Comparison of ENCODE assay signal across 8 cellular contexts in genomic region chr13:95404141-95404882, GRCh38.
DNase-seq lines count a peak whose midpoint lies in the region; ATAC-seq and TF ChIP-seq lines count a peak whose summit lies in the region.

No MANE protein-coding gene starts in this region.

- H3K4me2 ChIP-seq in DND-41 (ENCODE audit: insufficient read depth, low read length) (peak overlapping the region; percentile 35; the same call in 1 of the 2 replicates), IMR-90 (ENCODE audit: low read depth, low read length) (peak overlapping the region; percentile 98)

- H3K4me3 Mint-ChIP-seq in natural killer cell treated with Interleukin-12 subunit alpha and Interleukin-12 subunit beta and Interleukin-15 and Interleukin-18, amount 100 ng/mL, for 72 hours, result peak overlapping the region; percentile 89

- no peaks in the 10 kb centered on the region for H3K9me3 ChIP-seq in DND-41 (ENCODE audit: insufficient read depth, low read length, severe bottlenecking)
- no peaks in the 10 kb centered on the region for H3K9me3 ChIP-seq in IMR-90 (ENCODE audit: control insufficient read depth, insufficient read depth, low read length)
- no peaks in the 10 kb centered on the region for H3K9me3 ChIP-seq in RWPE2 (ENCODE audit: severe bottlenecking)

- no peaks in the 10 kb centered on the region for H3K36me3 ChIP-seq in DND-41 (ENCODE audit: insufficient read depth, low read length)
- no peaks in the 10 kb centered on the region for H3K36me3 ChIP-seq in IMR-90 (ENCODE audit: control insufficient read depth, insufficient read depth, low read length)
- H3K36me3 ChIP-seq in RWPE2 (ENCODE audit: low read depth), result no peaks in the 10 kb centered on the region

- no TSS peak for BruUV-seq in IMR-90 (replicated peaks; lab: Mats Ljungman, UMichigan)

- no peak overlapping the region for H4K91ac ChIP-seq in IMR-90 (ENCODE audit: insufficient read depth, low read depth, low read length)

- H3K14ac ChIP-seq in IMR-90 (replicated peaks; ENCODE audit: low read depth, low read length), result peak overlapping the region; percentile 32

- TF ChIP-seq POLR2A in IMR-90 (IDR thresholded peaks at IDR 0.05; ENCODE audit: low read depth, low read length), result peak; percentile 50

- no peak overlapping the region; the same call in 1 of the 2 replicates for H4K5ac ChIP-seq in IMR-90 (ENCODE audit: low read depth, low read length)

- peak overlapping the region; percentile 55; the same call in 1 of the 2 replicates for H3K4ac ChIP-seq in IMR-90 (ENCODE audit: low read depth, low read length)

- DNase-seq in DND-41 (peak; percentile 68), IMR-90 (peak; percentile 73), RWPE2 (ENCODE audit: low spot score) (no peak), fibroblast of the conjunctiva (ENCODE audit: low read depth) (peak; percentile 72)
- DNase-seq in activated T-helper 9 cell treated with anti-CD3 and anti-CD28 coated beads, Interleukin-2, amount 50 U/mL, for 16 hours (ENCODE audit: low read depth), result peak; percentile 59
- DNase-seq in natural killer cell treated with Interleukin-12 subunit alpha and Interleukin-12 subunit beta and Interleukin-15 and Interleukin-18, amount 100 ng/mL, for 72 hours (ENCODE audit: low spot score), result peak; percentile 74
- peak; percentile 29 to 76 (median 62) for DNase-seq in stimulated activated naive CD4-positive, alpha-beta T cell (lab: John Stamatoyannopoulos, UW)

- no peaks in the 10 kb centered on the region for H3K79me2 ChIP-seq in DND-41 (ENCODE audit: insufficient read depth, low read length)

- H2BK20ac ChIP-seq in IMR-90 (ENCODE audit: low read depth, low read length), result peak overlapping the region; percentile 37; the same call in 1 of the 2 replicates

- H2BK5ac ChIP-seq in IMR-90 (ENCODE audit: low read depth, low read length, poor library complexity, severe bottlenecking), result no peak overlapping the region

- H3K27me3 ChIP-seq in DND-41 (ENCODE audit: insufficient read depth, low read length, poor library complexity) (no peaks in the 10 kb centered on the region), IMR-90 (ENCODE audit: control insufficient read depth, insufficient read depth, low read length) (no peaks in the 10 kb centered on the region; the same call in 1 of the 2 replicates), RWPE2 (ENCODE audit: insufficient read depth, poor library complexity, severe bottlenecking) (no peaks in the 10 kb centered on the region)

- H3K27me3 Mint-ChIP-seq in natural killer cell treated with Interleukin-12 subunit alpha and Interleukin-12 subunit beta and Interleukin-15 and Interleukin-18, amount 100 ng/mL, for 72 hours, result peaks cover 7 to 8% of the 10 kb centered on the region in 2 donors

- no peak overlapping the region for H3K27ac Mint-ChIP-seq in natural killer cell treated with Interleukin-12 subunit alpha and Interleukin-12 subunit beta and Interleukin-15 and Interleukin-18, amount 100 ng/mL, for 72 hours

- no peaks in the 10 kb centered on the region for H3K9me3 Mint-ChIP-seq in natural killer cell treated with Interleukin-12 subunit alpha and Interleukin-12 subunit beta and Interleukin-15 and Interleukin-18, amount 100 ng/mL, for 72 hours

- H3K79me1 ChIP-seq in IMR-90 (ENCODE audit: low read depth in 1 of 2, low read length in 2 of 2), result no peaks in the 10 kb centered on the region

- H3K4me1 ChIP-seq in DND-41 (ENCODE audit: insufficient read depth, low read length) (peaks cover 4% of the 10 kb centered on the region; the same call in 1 of the 2 replicates), IMR-90 (ENCODE audit: control insufficient read depth, insufficient read depth, low read length) (peaks cover 3% of the 10 kb centered on the region; the same call in 1 of the 2 replicates), RWPE2 (ENCODE audit: insufficient read depth, poor library complexity, severe bottlenecking) (no peaks in the 10 kb centered on the region)

- POLR2A ChIA-PET in IMR-90 (lab: Charles Lee; ENCODE audit: unreplicated experiment), result interaction anchor here (1.4 kb wide), 1 partner anchor 215 kb away, joined by 4 read pairs; no protein-coding TSS in a partner anchor

- peak overlapping the region in 1 of 2 experiments; percentile 47; a peak in 1 of 4 replicates for H4K8ac ChIP-seq in IMR-90 (ENCODE audit: low read depth in 2 of 2, low read length in 2 of 2)

- H3K23ac ChIP-seq in IMR-90 (ENCODE audit: low read depth, low read length), result 0 out of 2 replicates have a peak overlapping the region, but pooled peaks have one; percentile 32

- TF ChIP-seq RAD21 in IMR-90 (IDR thresholded peaks at IDR 0.05; ENCODE audit: low read length), result peak; percentile 98

- no peak overlapping the region; the same call in 1 of the 2 replicates for H3K18ac ChIP-seq in IMR-90 (ENCODE audit: low read depth, low read length)

- peak overlapping the region; percentile 91 for H2AK9ac ChIP-seq in IMR-90 (replicated peaks; ENCODE audit: low read depth, low read length, poor library complexity)

- no peak overlapping the region for H3K4me3 ChIP-seq in DND-41 (ENCODE audit: low read depth in 1 of 2, low read length in 2 of 2)
- peak overlapping the region; percentile 41 for H3K4me3 ChIP-seq in IMR-90 (ENCODE audit: insufficient read depth, low read depth, low read length)
- no peak overlapping the region for H3K4me3 ChIP-seq in RWPE2 (ENCODE audit: severe bottlenecking)

- no peak overlapping the region for H3K27ac ChIP-seq in DND-41 (ENCODE audit: low read length)
- no peak overlapping the region for H3K27ac ChIP-seq in IMR-90 (ENCODE audit: insufficient read depth, low read length)
- no peak overlapping the region for H3K27ac ChIP-seq in RWPE2 (ENCODE audit: poor library complexity, severe bottlenecking)

- no peaks in the 10 kb centered on the region for H3K36me3 Mint-ChIP-seq in natural killer cell treated with Interleukin-12 subunit alpha and Interleukin-12 subunit beta and Interleukin-15 and Interleukin-18, amount 100 ng/mL, for 72 hours

- H3K56ac ChIP-seq in IMR-90 (ENCODE audit: extremely low read depth, insufficient read depth, low read length), result no peak overlapping the region

- WGBS in IMR-90 (ENCODE audit: extremely low coverage in 2 of 2, insufficient read length in 1 of 2), 2 experiments, result 2% methylated on average over 15 of the region's 24 CpGs; no CpG with 5 or more reads in 1 of the 2 experiments

- in situ Hi-C loops in IMR-90 (cut with MboI; ENCODE audit: low sequenced_read_pairs), result loop anchor here (5.0 to 25.0 kb wide), 2 partner anchors 212 to 742 kb away; no protein-coding TSS in a partner anchor

- no peak overlapping the region for H2AK5ac ChIP-seq in IMR-90 (ENCODE audit: low read depth, low read length)

- H3K4me1 Mint-ChIP-seq in natural killer cell treated with Interleukin-12 subunit alpha and Interleukin-12 subunit beta and Interleukin-15 and Interleukin-18, amount 100 ng/mL, for 72 hours (ENCODE audit: low read depth in 2 of 2), result peaks cover 5 to 9% of the 10 kb centered on the region in 2 donors

- H2BK15ac ChIP-seq in IMR-90 (ENCODE audit: low read depth, low read length), result no peak overlapping the region

- no peaks in the 10 kb centered on the region for H3K9me1 ChIP-seq in IMR-90 (ENCODE audit: insufficient read depth, low read length)

- no peak overlapping the region for H3K9ac ChIP-seq in DND-41 (ENCODE audit: low read depth, low read length)
- no peak overlapping the region for H3K9ac ChIP-seq in IMR-90 (ENCODE audit: low read depth, low read length)

- H2BK120ac ChIP-seq in IMR-90 (ENCODE audit: low read depth, low read length), result peak overlapping the region; percentile 55; the same call in 1 of the 2 replicates

- TF ChIP-seq CTCF in DND-41 (IDR thresholded peaks at IDR 0.05; ENCODE audit: borderline replicate concordance, extremely low read depth, low read length, poor library complexity, severe bottlenecking), result peak; percentile 92
- peak; percentile 97 for TF ChIP-seq CTCF in IMR-90 (conservative IDR thresholded peaks at IDR 0.05; ENCODE audit: low read depth, low read length)
- peak; percentile 92 for TF ChIP-seq CTCF in RWPE2 (IDR thresholded peaks at IDR 0.05; ENCODE audit: poor library complexity, severe bottlenecking)

- ATAC-seq in DND-41 (ENCODE audit: insufficient read depth, low read depth), result peak; percentile 93
- peak; percentile 94 for ATAC-seq in GM21619 (IDR thresholded peaks at IDR 0.05; ENCODE audit: unreplicated experiment)
- ATAC-seq in IMR-90 (ENCODE audit: low read depth), result peak; percentile 86
- ATAC-seq in RWPE2 (ENCODE audit: low read depth), result peak; percentile 89
- ATAC-seq in natural killer cell treated with Interleukin-12 subunit alpha and Interleukin-12 subunit beta and Interleukin-15 and Interleukin-18, amount 100 ng/mL, for 72 hours, result peak; percentile 84 to 87

- no peaks in the 10 kb centered on the region for H4K20me1 ChIP-seq in DND-41 (ENCODE audit: insufficient read depth, low read length)
- H4K20me1 ChIP-seq in IMR-90 (ENCODE audit: insufficient read depth, low read length), result no peaks in the 10 kb centered on the region

- intact Hi-C loops in IMR-90 (cut with micrococcal nuclease), result loop anchor here (1.0 to 10.0 kb wide), 5 partner anchors 24 to 727 kb away; partner anchors contain the start of gene SOX21

- dilution Hi-C loops in IMR-90 (cut with HindIII; ENCODE audit: low sequenced_read_pairs, unreplicated experiment), result no loop called here

- CTCF ChIA-PET in IMR-90 (lab: Yijun Ruan, JAX), result interaction anchor here (0.6 to 3.4 kb wide), 19 partner anchors 10 to 783 kb away, joined by 3 to 22 read pairs (median 3); no protein-coding TSS in a partner anchor

- H2AFZ ChIP-seq in DND-41 (ENCODE audit: low read depth, low read length), result no peak overlapping the region
- H2AFZ ChIP-seq in IMR-90 (replicated peaks; ENCODE audit: low read length, poor library complexity), result peak overlapping the region; percentile 92

TF ChIP-seq in IMR-90, 13 proteins besides CTCF, POLR2A, EP300 and RAD21:
- TF ChIP-seq CHD1 (IDR thresholded peaks at IDR 0.05; ENCODE audit: low read depth, low read length), result peak; percentile 44; the same call in 1 of the 2 replicates
- TF ChIP-seq SMC3 (IDR thresholded peaks at IDR 0.05; ENCODE audit: low read depth, low read length), result peak; percentile 98
- TF ChIP-seq MAZ (IDR thresholded peaks at IDR 0.05; ENCODE audit: borderline replicate concordance, low read depth, low read length), result no peak; the same call in 1 of the 2 replicates
